In genomic region chr6:18034798-18035202, GRCh38 we compare ENCODE assay signal across 16 cellular contexts. TPM values are rescaled to one million over a fixed set of nuclear protein-coding genes. Genes with fewer than 3 reads are reported as not detected.
DNase-seq lines count a peak whose midpoint lies in the region; ATAC-seq and TF ChIP-seq lines count a peak whose summit lies in the region.
"Had no signal": no experiment of that assay in that cellular context is flagged by ENCODE, and none has a peak within 500 bp of the region (broad histone marks: within the 10 kb centered on the region; RNA-seq: fewer than 3 reads in every experiment).

No MANE protein-coding gene starts in this region.

- H3F3A ChIP-seq in MM.1S (ENCODE audit: insufficient read depth, low read length) = no peaks in the 10 kb centered on the region

- no peak overlapping the region for H3K9ac ChIP-seq in H9 (ENCODE audit: extremely low read depth, insufficient read length, low read length)
- H3K9ac ChIP-seq in MM.1S (ENCODE audit: low read length) = no peak overlapping the region

- H2BK20ac ChIP-seq in H9 (ENCODE audit: low read depth, low read length, poor library complexity, severe bottlenecking) = no peak overlapping the region

- H3K36me3 Mint-ChIP-seq in H9 (ENCODE audit: insufficient read depth in 1 of 3, low read depth in 3 of 3) = no peaks in the 10 kb centered on the region; a peak in 1 of 7 replicates

- no peaks in the 10 kb centered on the region for H3K23me2 ChIP-seq in H9 (ENCODE audit: insufficient read length, low read depth, low read length, poor library complexity, severe bottlenecking)

- no peak overlapping the region for H3T11ph ChIP-seq in H9 (ENCODE audit: low read length)

- H3K27ac Mint-ChIP-seq in H9 = no peak overlapping the region
- H3K27ac Mint-ChIP-seq: dendritic cell treated with granulocyte-macrophage colony-stimulating factor and Interleukin-4, amounts not matched to agents 40 ng/mL and 50 ng/mL, for 4 days had no signal

- no peak overlapping the region for H2BK120ac ChIP-seq in H9 (ENCODE audit: low read depth, low read length, poor library complexity, severe bottlenecking)

- intact Hi-C loops in right lobe of liver (cut with DNase I) = no loop called here

- H3K9me2 ChIP-seq in MM.1S (replicated peaks; ENCODE audit: insufficient read depth, low read length) = no peaks in the 10 kb centered on the region

- H3K9me3 ChIP-seq in H9 (ENCODE audit: control insufficient read depth, low read depth, low read length) (no peaks in the 10 kb centered on the region), right lobe of liver (no peaks in the 10 kb centered on the region), BE2C (no peaks in the 10 kb centered on the region), MM.1S (replicated peaks; ENCODE audit: insufficient read depth, low read length) (no peaks in the 10 kb centered on the region)
- H3K9me3 ChIP-seq: esophagus muscularis mucosa had no signal

- no peak overlapping the region for H3K4ac ChIP-seq in H9 (ENCODE audit: low read depth, low read length)

- H4K91ac ChIP-seq in H9 (ENCODE audit: insufficient read length, low read depth, low read length) = no peak overlapping the region

- no peak overlapping the region for H3K18ac ChIP-seq in H9 (ENCODE audit: insufficient read length, low read depth, low read length)

- H2AFZ ChIP-seq in H9 (ENCODE audit: low read length) (no peak overlapping the region), MM.1S (ENCODE audit: low read length) (no peak overlapping the region)

- in situ Hi-C loops in astrocyte of the spinal cord (cut with HindIII; ENCODE audit: low sequenced_read_pairs) = no loop called here

- TF ChIP-seq CTCF in H9 (conservative IDR thresholded peaks at IDR 0.05) (no peak), NB4 (IDR thresholded peaks at IDR 0.05; ENCODE audit: low read depth, low read length) (no peak), astrocyte of the spinal cord (IDR thresholded peaks at IDR 0.05; ENCODE audit: low read depth, low read length) (no peak), right lobe of liver (IDR thresholded peaks at IDR 0.05) (no peak), BE2C (IDR thresholded peaks at IDR 0.05; ENCODE audit: low read depth, low read length) (no peak), MM.1S (IDR thresholded peaks at IDR 0.05; ENCODE audit: low read length) (no peak)

- H3K4me2 ChIP-seq in H9 (ENCODE audit: insufficient read depth, insufficient read length, low read length) (no peak overlapping the region), MM.1S (ENCODE audit: low read depth, low read length) (no peak overlapping the region)

- H3K4me3 ChIP-seq in NB4 (ENCODE audit: low read depth, low read length) (no peak overlapping the region), astrocyte of the spinal cord (ENCODE audit: low read depth, low read length) (no peak overlapping the region), right lobe of liver (no peak overlapping the region), BE2C (ENCODE audit: low read depth, low read length) (no peak overlapping the region), MM.1S (ENCODE audit: low read length) (no peak overlapping the region)
- H3K4me3 ChIP-seq: esophagus muscularis mucosa had no signal

- no peak overlapping the region for H3K27ac ChIP-seq in H9 (ENCODE audit: insufficient read length, low read depth, low read length)
- H3K27ac ChIP-seq in right lobe of liver = peak overlapping the region in 2 of 3 donors; percentile 22 to 64
- no peak overlapping the region for H3K27ac ChIP-seq in MM.1S (ENCODE audit: low read length)
- H3K27ac ChIP-seq: esophagus muscularis mucosa had no signal

- H3K56ac ChIP-seq in H9 (ENCODE audit: insufficient read length, low read depth, low read length) = no peak overlapping the region

- H3K27me3 ChIP-seq in H9 (ENCODE audit: insufficient read depth, low read length) = no peaks in the 10 kb centered on the region
- H3K27me3 ChIP-seq in right lobe of liver = no peaks in the 10 kb centered on the region
- no peaks in the 10 kb centered on the region for H3K27me3 ChIP-seq in BE2C
- no peaks in the 10 kb centered on the region for H3K27me3 ChIP-seq in MM.1S (replicated peaks; ENCODE audit: insufficient read depth, low read length)
- H3K27me3 ChIP-seq: esophagus muscularis mucosa had no signal

- no peaks in the 10 kb centered on the region for H3K79me1 ChIP-seq in H9 (ENCODE audit: insufficient read depth, low read depth, low read length, poor library complexity, severe bottlenecking)

- no peaks in the 10 kb centered on the region; the same call in 1 of the 2 replicates for H3K27me3 Mint-ChIP-seq in H9 (ENCODE audit: low read depth)
- H3K27me3 Mint-ChIP-seq: dendritic cell treated with granulocyte-macrophage colony-stimulating factor and Interleukin-4, amounts not matched to agents 40 ng/mL and 50 ng/mL, for 4 days had no signal

- DNase-seq in H9 = peak; percentile 16
- DNase-seq in NB4 (ENCODE audit: low read depth) = peak; percentile 32
- peak; percentile 17 for DNase-seq in astrocyte of the spinal cord (ENCODE audit: low read depth, low spot score)
- DNase-seq in right lobe of liver = peak; percentile 79 to 82 (median 81)
- no peak for DNase-seq in BE2C
- no peak for DNase-seq in MM.1S
- DNase-seq: amniotic stem cell; C1 segment of cervical spinal cord; NCI-H2227 treated with DMSO at 0.1 percent for 48 hours; stimulated activated CD4-positive, alpha-beta T cell treated with anti-CD3 and anti-CD28 coated beads, Interleukin-2, amount 100 ng/mL, for 48 hours; T-helper 9 cell had no signal

- H2BK5ac ChIP-seq in H9 (ENCODE audit: insufficient read length, low read length) = no peak overlapping the region

- ATAC-seq in right lobe of liver (peak; percentile 90 to 97 (median 94)), HG03378 (IDR thresholded peaks at IDR 0.05; ENCODE audit: unreplicated experiment) (no peak)
- ATAC-seq: right cardiac atrium had no signal

- TF ChIP-seq POLR2A in NB4 (IDR thresholded peaks at IDR 0.05; ENCODE audit: extremely low read depth, insufficient read length) (no peak), right lobe of liver (IDR thresholded peaks at IDR 0.05) (no peak)

- WGBS in H9 (ENCODE audit: extremely low coverage, insufficient read length, low lambda C conversion rate) = no CpG with 5 or more reads among the region's 6 CpGs
- WGBS in right lobe of liver (ENCODE audit: insufficient coverage, low coverage, low lambda C conversion rate, missing lambda C conversion rate) = 31% methylated on average over 6 of the region's 6 CpGs

- H3K4me3 Mint-ChIP-seq in H9 = no peak overlapping the region
- H3K4me3 Mint-ChIP-seq: dendritic cell treated with granulocyte-macrophage colony-stimulating factor and Interleukin-4, amounts not matched to agents 40 ng/mL and 50 ng/mL, for 4 days; neural crest cell had no signal

- H3K36me3 ChIP-seq in right lobe of liver = no peaks in the 10 kb centered on the region
- no peaks in the 10 kb centered on the region for H3K36me3 ChIP-seq in BE2C
- H3K36me3 ChIP-seq in MM.1S (replicated peaks; ENCODE audit: insufficient read depth, low read length) = no peaks in the 10 kb centered on the region
- H3K36me3 ChIP-seq: esophagus muscularis mucosa had no signal

- no peak overlapping the region for H4K5ac ChIP-seq in H9 (ENCODE audit: insufficient read length, low read depth, low read length)

- no peak overlapping the region for H2AK5ac ChIP-seq in H9 (ENCODE audit: insufficient read length, low read length)

- H3K4me1 Mint-ChIP-seq in H9 = peaks cover 0 to 2% of the 10 kb centered on the region in 2 experiments; a peak in 1 of 4 replicates

- no peaks in the 10 kb centered on the region for H3K9me3 Mint-ChIP-seq in H9
- H3K9me3 Mint-ChIP-seq: dendritic cell treated with granulocyte-macrophage colony-stimulating factor and Interleukin-4, amounts not matched to agents 40 ng/mL and 50 ng/mL, for 4 days; neural crest cell had no signal

- no peak overlapping the region for H2BK12ac ChIP-seq in H9 (ENCODE audit: insufficient read length, low read depth, low read length)

- H3K79me2 ChIP-seq in H9 (ENCODE audit: insufficient read depth, low read length) (no peaks in the 10 kb centered on the region), MM.1S (ENCODE audit: low read length) (no peaks in the 10 kb centered on the region)

- H3K4me1 ChIP-seq in H9 (ENCODE audit: insufficient read depth, low read length) (no peaks in the 10 kb centered on the region), right lobe of liver (no peaks in the 10 kb centered on the region), BE2C (no peaks in the 10 kb centered on the region), MM.1S (ENCODE audit: low read length) (no peaks in the 10 kb centered on the region)

- H4K20me1 ChIP-seq in H9 (ENCODE audit: control insufficient read depth, insufficient read depth, insufficient read length) (no peaks in the 10 kb centered on the region), MM.1S (ENCODE audit: insufficient read depth, low read length) (no peaks in the 10 kb centered on the region)

- no peak overlapping the region for H3K14ac ChIP-seq in H9 (ENCODE audit: insufficient read depth, low read length)

- H4K8ac ChIP-seq in H9 (replicated peaks; ENCODE audit: insufficient read length, low read depth, low read length) = no peak overlapping the region

- H2BK15ac ChIP-seq in H9 (ENCODE audit: low read depth, low read length) = no peak overlapping the region

- no peak overlapping the region for H3K23ac ChIP-seq in H9 (ENCODE audit: insufficient read length, low read depth, low read length)

RNA-seq across cellular contexts. Expression of gene KIF13A, which starts 47.4 kb away (rescaled TPM):
- 38.2 and 43.1 TPM in 2 replicates for total RNA-seq in H9 (2021)
- 10 to 100 TPM; 17.7 to 19.4 (median 18.4) TPM for total RNA-seq in right lobe of liver
- 0.80 TPM for polyA plus RNA-seq in BE2C (2012; ENCODE audit: insufficient read depth, insufficient read length, low read depth)

Comparison
In these comparisons a context has a peak if more than half of its experiments do, and no peak if none do; other contexts are left out.
1. DNase-seq: peak in H9 (single experiment), NB4 (single experiment), astrocyte of the spinal cord (single experiment) and right lobe of liver (3 of 3); none in BE2C (single experiment) and MM.1S (single experiment).
2. H3K27ac ChIP-seq: peak in right lobe of liver (2 of 3); none in H9 (single experiment) and MM.1S (single experiment).